Comparison of ENCODE assay signal across 20 cellular contexts in genomic region chr1:158391099-158391498, GRCh38. TPM values are rescaled to one million over a fixed set of nuclear protein-coding genes. Genes with fewer than 3 reads are reported as not detected.
DNase-seq lines count a peak whose midpoint lies in the region; ATAC-seq lines count a peak whose summit lies in the region.
"Had no signal": no experiment of that assay in that cellular context is flagged by ENCODE, and none has a peak within 500 bp of the region (broad histone marks: within the 10 kb centered on the region; RNA-seq: fewer than 3 reads in every experiment).

No MANE protein-coding gene starts in this region.

- no peaks in the 10 kb centered on the region for H3K27me3 Mint-ChIP-seq in stimulated activated memory B cell treated with anti-CD40 and anti-IgM and Interleukin-4, amounts not matched to agents 10 μg/mL and 1 μg/mL and 100 μg/mL, for 72 hours
- peaks cover 3% of the 10 kb centered on the region for H3K27me3 Mint-ChIP-seq in activated CD4-positive, alpha-beta T cell treated with anti-CD3 and anti-CD28 coated beads for 36 hours
- H3K27me3 Mint-ChIP-seq: CD4-positive, CD25-positive, alpha-beta regulatory T cell had no signal

- H3K36me3 Mint-ChIP-seq in stimulated activated memory B cell treated with anti-CD40 and anti-IgM and Interleukin-4, amounts not matched to agents 10 μg/mL and 1 μg/mL and 100 μg/mL, for 72 hours = no peaks in the 10 kb centered on the region
- no peaks in the 10 kb centered on the region for H3K36me3 Mint-ChIP-seq in activated CD4-positive, alpha-beta T cell treated with anti-CD3 and anti-CD28 coated beads for 36 hours (ENCODE audit: low read depth)
- H3K36me3 Mint-ChIP-seq: CD4-positive, CD25-positive, alpha-beta regulatory T cell; CD8-positive, alpha-beta memory T cell had no signal

- CTCF ChIA-PET in activated CD4-positive, alpha-beta T cell treated with anti-CD3 and anti-CD28 coated beads for 36 hours (lab: Charles Lee) = interaction anchor here (0.7 kb wide), 1 partner anchor 111 kb away, joined by 3 read pairs; no protein-coding TSS in a partner anchor

- H3K27ac Mint-ChIP-seq in stimulated activated memory B cell treated with anti-CD40 and anti-IgM and Interleukin-4, amounts not matched to agents 10 μg/mL and 1 μg/mL and 100 μg/mL, for 72 hours = peak overlapping the region; percentile 41
- H3K27ac Mint-ChIP-seq in activated CD4-positive, alpha-beta T cell treated with anti-CD3 and anti-CD28 coated beads for 36 hours = no peak overlapping the region
- H3K27ac Mint-ChIP-seq: CD4-positive, CD25-positive, alpha-beta regulatory T cell; CD8-positive, alpha-beta memory T cell; HFFc6 had no signal

- intact Hi-C loops in activated CD4-positive, alpha-beta T cell treated with anti-CD3 and anti-CD28 coated beads for 36 hours (cut with DNase I, micrococcal nuclease) = no loop called here

- DNase-seq in EH (ENCODE audit: low read depth) (peak; percentile 1), kidney tubule cell (ENCODE audit: low spot score) (peak; percentile 6), mucosa of gallbladder (ENCODE audit: low spot score) (no peak), NCI-H128 (lab: John Stamatoyannopoulos, UW; ENCODE audit: unreplicated experiment) (no peak)
- no peak for DNase-seq in activated CD4-positive, alpha-beta T cell treated with anti-CD3 and anti-CD28 coated beads for 36 hours
- DNase-seq: BE2C; C1 segment of cervical spinal cord; CD4-positive, CD25-positive, alpha-beta regulatory T cell; CD8-positive, alpha-beta memory T cell; COR-L47; DMS 273 treated with DMSO at 0.1 percent for 48 hours; DMS53; GDM1; GOT3; H7; HFFc6; IMR-90 had no signal

- H3K4me3 Mint-ChIP-seq in stimulated activated memory B cell treated with anti-CD40 and anti-IgM and Interleukin-4, amounts not matched to agents 10 μg/mL and 1 μg/mL and 100 μg/mL, for 72 hours = no peak overlapping the region
- H3K4me3 Mint-ChIP-seq in activated CD4-positive, alpha-beta T cell treated with anti-CD3 and anti-CD28 coated beads for 36 hours = no peak overlapping the region
- H3K4me3 Mint-ChIP-seq: CD4-positive, CD25-positive, alpha-beta regulatory T cell; CD8-positive, alpha-beta memory T cell; HFFc6 had no signal

- POLR2A ChIA-PET in activated CD4-positive, alpha-beta T cell treated with anti-CD3 and anti-CD28 coated beads for 36 hours (lab: Charles Lee) = no interaction called here

- no peak for ATAC-seq in stimulated activated memory B cell treated with anti-CD40 and anti-IgM and Interleukin-4, amounts not matched to agents 10 μg/mL and 1 μg/mL and 100 μg/mL, for 72 hours
- no peak for ATAC-seq in activated CD4-positive, alpha-beta T cell treated with anti-CD3 and anti-CD28 coated beads for 36 hours
- ATAC-seq: HCT116 had no signal

- H3K9me3 Mint-ChIP-seq in stimulated activated memory B cell treated with anti-CD40 and anti-IgM and Interleukin-4, amounts not matched to agents 10 μg/mL and 1 μg/mL and 100 μg/mL, for 72 hours = no peaks in the 10 kb centered on the region
- H3K9me3 Mint-ChIP-seq in activated CD4-positive, alpha-beta T cell treated with anti-CD3 and anti-CD28 coated beads for 36 hours (ENCODE audit: low read depth) = no peaks in the 10 kb centered on the region

- peaks cover 18% of the 10 kb centered on the region for H3K4me1 Mint-ChIP-seq in stimulated activated memory B cell treated with anti-CD40 and anti-IgM and Interleukin-4, amounts not matched to agents 10 μg/mL and 1 μg/mL and 100 μg/mL, for 72 hours
- no peaks in the 10 kb centered on the region for H3K4me1 Mint-ChIP-seq in activated CD4-positive, alpha-beta T cell treated with anti-CD3 and anti-CD28 coated beads for 36 hours
- H3K4me1 Mint-ChIP-seq: CD4-positive, CD25-positive, alpha-beta regulatory T cell; CD8-positive, alpha-beta memory T cell had no signal

RNA-seq across cellular contexts. Expression of gene OR10T2, which starts 8.2 kb away (rescaled TPM):
- not detected for total RNA-seq in mucosa of gallbladder
- total RNA-seq in activated CD4-positive, alpha-beta T cell treated with anti-CD3 and anti-CD28 coated beads for 36 hours = not detected
- total RNA-seq: A172; CD4-positive, CD25-positive, alpha-beta regulatory T cell; CD8-positive, alpha-beta memory T cell; H7; HFFc6; IMR-90 had no signal

RNA-seq across cellular contexts. Expression of gene OR10K2, which starts 34.9 kb away (rescaled TPM):
- not detected for total RNA-seq in mucosa of gallbladder
- not detected for total RNA-seq in activated CD4-positive, alpha-beta T cell treated with anti-CD3 and anti-CD28 coated beads for 36 hours
- total RNA-seq: A172; CD4-positive, CD25-positive, alpha-beta regulatory T cell; CD8-positive, alpha-beta memory T cell; H7; HFFc6; IMR-90 had no signal

RNA-seq across cellular contexts. Expression of gene CD1E, which starts 37.4 kb away (rescaled TPM):
- 1.3 TPM for total RNA-seq in mucosa of gallbladder
- total RNA-seq in activated CD4-positive, alpha-beta T cell treated with anti-CD3 and anti-CD28 coated beads for 36 hours = not detected
- total RNA-seq: A172; CD4-positive, CD25-positive, alpha-beta regulatory T cell; CD8-positive, alpha-beta memory T cell; H7; HFFc6; IMR-90 had no signal

RNA-seq across cellular contexts. Expression of gene CD1B, which starts 59.8 kb away (rescaled TPM):
- total RNA-seq in mucosa of gallbladder = not detected
- total RNA-seq in activated CD4-positive, alpha-beta T cell treated with anti-CD3 and anti-CD28 coated beads for 36 hours = not detected
- total RNA-seq: A172; CD4-positive, CD25-positive, alpha-beta regulatory T cell; CD8-positive, alpha-beta memory T cell; H7; HFFc6; IMR-90 had no signal

Comparison
In these comparisons a context has a peak if more than half of its experiments do, and no peak if none do; other contexts are left out.
1. DNase-seq: peak in EH (single experiment) and kidney tubule cell (single experiment); none in mucosa of gallbladder (single experiment), NCI-H128 (single experiment) and activated CD4-positive, alpha-beta T cell treated with anti-CD3 and anti-CD28 coated beads for 36 hours (single experiment).